In genomic region chr12:107091989-107092641, GRCh38 we compare ENCODE assay signal across 8 cellular contexts. TPM values are rescaled to one million over a fixed set of nuclear protein-coding genes. Genes with fewer than 3 reads are reported as not detected.
A peak's percentile ranks its signal among the peaks of the same experiment; 100 is the strongest.
DNase-seq lines count a peak whose midpoint lies in the region; FAIRE-seq and TF ChIP-seq lines count a peak whose summit lies in the region.

No MANE protein-coding gene starts in this region.

- H3K27ac ChIP-seq in H1 (ENCODE audit: low read depth, low read length) (no peak overlapping the region), thyroid gland (peak overlapping the region; percentile 87 to 99 (median 98))

- no peak overlapping the region for H4K91ac ChIP-seq in H1 (replicated peaks; ENCODE audit: insufficient read length, low read length)

- H4K8ac ChIP-seq in H1 (ENCODE audit: extremely low read depth, insufficient read depth, low read length) = no peak overlapping the region

- no peak overlapping the region for H3K18ac ChIP-seq in H1 (ENCODE audit: extremely low read depth, low read length)

- POLR2A ChIA-PET in AG04449 (lab: Yijun Ruan, JAX) (interaction anchor here (4.2 kb wide), 1 partner anchor 136 kb away, joined by 25 read pairs; the partner anchor contains the start of gene TMEM263), H1 (lab: Charles Lee; ENCODE audit: partially characterized antibody) (no interaction called here)

- H3K36me3 ChIP-seq in H1 (ENCODE audit: control insufficient read depth in 2 of 4, insufficient read depth in 4 of 4, low read length in 3 of 4) (peaks cover 0 to 4% (median 0%) of the 10 kb centered on the region in 4 experiments; a peak in 3 of 8 replicates), thyroid gland (no peaks in the 10 kb centered on the region)

- H2BK120ac ChIP-seq in H1 (replicated peaks; ENCODE audit: low read depth, low read length) = no peak overlapping the region

- no peak overlapping the region for H3K14ac ChIP-seq in H1 (ENCODE audit: insufficient read length)

- H3K27me3 ChIP-seq in H1 (replicated peaks in 1 of 4; ENCODE audit: control insufficient read depth in 3 of 4, extremely low read depth in 1 of 4, insufficient read depth in 3 of 4, low read length in 3 of 4) = no peaks in the 10 kb centered on the region
- no peaks in the 10 kb centered on the region for H3K27me3 ChIP-seq in thyroid gland

- H2AFZ ChIP-seq in H1 (ENCODE audit: low read length) = peak overlapping the region; percentile 67; the same call in 1 of the 2 replicates

- H2BK5ac ChIP-seq in H1 (ENCODE audit: low read depth, low read length) = no peak overlapping the region

- peaks cover 2% of the 10 kb centered on the region; the same call in 1 of the 2 replicates for H3K79me1 ChIP-seq in H1 (ENCODE audit: low read depth, low read length)

- H3K4ac ChIP-seq in H1 (replicated peaks; ENCODE audit: insufficient read length, low read depth, low read length) = no peak overlapping the region

- peaks cover 4 to 46% of the 10 kb centered on the region in 2 experiments; a peak in 2 of 4 replicates for H3K79me2 ChIP-seq in H1 (ENCODE audit: control insufficient read depth in 1 of 2, insufficient read depth in 2 of 2, low read length in 2 of 2)

- H2BK20ac ChIP-seq in H1 (ENCODE audit: low read length) = no peak overlapping the region

- no peak overlapping the region for H2AK5ac ChIP-seq in H1 (ENCODE audit: low read depth, low read length)

- no peak overlapping the region for H2BK12ac ChIP-seq in H1 (ENCODE audit: low read depth, low read length)

- TF ChIP-seq RAD21 in H1 (IDR thresholded peaks at IDR 0.05 in 1 of 2, conservative IDR thresholded peaks at IDR 0.05 in 1 of 2; ENCODE audit: low read depth in 2 of 2, low read length in 2 of 2) = peak; percentile 45 to 61

- TF ChIP-seq CTCF in AG04449 (IDR thresholded peaks at IDR 0.05; ENCODE audit: insufficient read depth, low read length, missing control alignments) (peak; percentile 53), H1 (IDR thresholded peaks at IDR 0.05; ENCODE audit: control extremely low read depth in 1 of 3, insufficient read depth in 1 of 3, low read depth in 1 of 3, low read length in 3 of 3) (peak in 2 of 3 experiments; percentile 83 to 96; a peak in 3 of 4 replicates), thyroid gland (IDR thresholded peaks at IDR 0.05) (peak in 5 of 6 experiments; percentile 73 to 95 (median 81))

- no peaks in the 10 kb centered on the region for H4K20me1 ChIP-seq in H1 (replicated peaks in 1 of 2; ENCODE audit: control insufficient read depth in 1 of 2, insufficient read depth in 2 of 2, low read length in 2 of 2)

- H3K56ac ChIP-seq in H1 (replicated peaks; ENCODE audit: insufficient read length, low read depth, low read length) = no peak overlapping the region

- no peak overlapping the region for H3K23ac ChIP-seq in H1 (ENCODE audit: insufficient read length)

- CTCF ChIA-PET in AG04449 (lab: Yijun Ruan, JAX) (interaction anchor here (0.7 to 7.7 kb wide), 20 partner anchors 9 to 517 kb away, joined by 3 to 88 read pairs (median 6); partner anchors contain the start of gene MTERF2), H1 (lab: Charles Lee; ENCODE audit: partially characterized antibody) (interaction anchor here (0.8 to 8.3 kb wide), 13 partner anchors 9 to 535 kb away, joined by 3 to 67 read pairs (median 3); no protein-coding TSS in a partner anchor)

- peak; percentile 84 for DNase-seq in AG04449 (ENCODE audit: low read depth, low spot score)
- peak; percentile 50 for DNase-seq in NCI-H146 (lab: John Stamatoyannopoulos, UW)
- peak; percentile 48 for DNase-seq in SKM-1 (lab: John Stamatoyannopoulos, UW; ENCODE audit: unreplicated experiment)
- DNase-seq in H1 (ENCODE audit: low read depth in 1 of 2, low spot score in 2 of 2) = no peak
- peak; percentile 71 to 98 for DNase-seq in lung microvascular endothelial cell (ENCODE audit: low read depth in 2 of 2)
- peak; percentile 14 to 31 for DNase-seq in thyroid gland
- no peak for DNase-seq in posterior vena cava (ENCODE audit: low spot score)

- peaks cover 8% of the 10 kb centered on the region for H3K23me2 ChIP-seq in H1 (ENCODE audit: low read depth, low read length)

- no peak overlapping the region for H2BK15ac ChIP-seq in H1 (ENCODE audit: low read length)

- intact Hi-C loops in thyroid gland (cut with DNase I) = no loop called here
- intact Hi-C loops in posterior vena cava (cut with DNase I) = loop anchor here in 1 of 2 donors (10.0 kb wide), 1 partner anchor 137 kb away; the partner anchor contains the start of gene TMEM263

- H3K4me1 ChIP-seq in H1 (replicated peaks in 1 of 4; ENCODE audit: control insufficient read depth in 3 of 4, insufficient read depth in 4 of 4, low read length in 3 of 4) (peaks cover 0 to 3% (median 0%) of the 10 kb centered on the region in 4 experiments; a peak in 4 of 7 replicates), thyroid gland (peaks cover 6 to 15% of the 10 kb centered on the region in 2 donors)

- peak overlapping the region; percentile 75 to 92 for H3K4me2 ChIP-seq in H1 (ENCODE audit: insufficient read depth in 1 of 2, low read depth in 2 of 2, low read length in 2 of 2)

- no peak for TF ChIP-seq EP300 in H1 (IDR thresholded peaks at IDR 0.05; ENCODE audit: borderline replicate concordance in 1 of 2, low read depth in 2 of 2, low read length in 2 of 2)

- WGBS in H1 (ENCODE audit: extremely low coverage in 1 of 2, insufficient coverage in 1 of 2, insufficient read length in 1 of 2, insufficient replicate concordance in 2 of 2, low coverage in 1 of 2, low lambda C conversion rate in 2 of 2, missing lambda C conversion rate in 1 of 2), 2 experiments = 3% methylated on average over 6 of the region's 6 CpGs; no CpG with 5 or more reads in 1 of the 2 experiments
- WGBS in thyroid gland, 2 donors = 1 to 2% methylated on average over 6 of the region's 6 CpGs

- H4K5ac ChIP-seq in H1 (ENCODE audit: insufficient read length, low read depth, low read length) = no peak overlapping the region

- TF ChIP-seq POLR2A in H1 (IDR thresholded peaks at IDR 0.05; ENCODE audit: control extremely low read depth in 1 of 2, low read depth in 2 of 2, low read length in 2 of 2) (no peak), thyroid gland (IDR thresholded peaks at IDR 0.05) (peak in 1 of 2 donors; percentile 58)

- peak overlapping the region in 3 of 4 experiments; percentile 74 to 98 (median 98); a peak in 6 of 7 replicates for H3K9ac ChIP-seq in H1 (replicated peaks in 1 of 4; ENCODE audit: extremely low read depth in 1 of 4, low read depth in 3 of 4, low read length in 3 of 4)

- FAIRE-seq in H1 (lab: Jason Lieb, UNC) = peak; percentile 90

- H3K9me3 ChIP-seq in H1 (ENCODE audit: insufficient read depth in 2 of 2, low read depth in 1 of 2, low read length in 1 of 2) = peaks cover 5 to 7% of the 10 kb centered on the region in 2 experiments; a peak in 3 of 4 replicates
- no peaks in the 10 kb centered on the region for H3K9me3 ChIP-seq in thyroid gland

- peak overlapping the region; percentile 97 for H3K4me3 ChIP-seq in AG04449 (ENCODE audit: low read depth, low read length)
- peak overlapping the region; percentile 76 for H3K4me3 ChIP-seq in GM08714 (ENCODE audit: low read length)
- peak overlapping the region; percentile 89 to 98 (median 96) for H3K4me3 ChIP-seq in H1 (ENCODE audit: extremely low read depth in 1 of 4, insufficient read depth in 2 of 4, low read depth in 3 of 4, low read length in 4 of 4)
- peak overlapping the region; percentile 18 to 97 (median 96) for H3K4me3 ChIP-seq in thyroid gland (replicated peaks in 1 of 3)

TF ChIP-seq in H1, 55 proteins besides CTCF, POLR2A, EP300 and RAD21:
- peak; percentile 26 for TF ChIP-seq SAP30 (IDR thresholded peaks at IDR 0.05; ENCODE audit: insufficient read depth, insufficient replicate concordance, low read length)
- no peak for TF ChIP-seq CBX5 (IDR thresholded peaks at IDR 0.05; ENCODE audit: low read depth, low read length)
- no peak for TF ChIP-seq KDM5A (IDR thresholded peaks at IDR 0.05; ENCODE audit: low read length)
- TF ChIP-seq SIN3A (conservative IDR thresholded peaks at IDR 0.05 in 1 of 2, IDR thresholded peaks at IDR 0.05 in 1 of 2; ENCODE audit: low read depth in 1 of 2, low read length in 2 of 2) = peak in 1 of 2 experiments; percentile 47; a peak in 1 of 4 replicates
- TF ChIP-seq SP1 (IDR thresholded peaks at IDR 0.05; ENCODE audit: low read depth, low read length) = peak; percentile 30; the same call in 1 of the 2 replicates

RNA-seq across cellular contexts. Expression of gene CRY1, which starts 1.2 kb away (rescaled TPM):
- total RNA-seq in H1 (2021; fragmentation: NEBNext Ultra II Directional; extraction: Animal tissue kit (Norgen Biotek cat#: 25700)) = 25.1 TPM in 2 replicates
- polyA plus RNA-seq in H1 (2011; rRNA removed) = 13.6 and 20.4 TPM in 2 replicates
- polyA plus RNA-seq in H1 (2011; cell fraction: cytosol; rRNA removed) = 9.9 TPM
- 13.8 TPM for polyA plus RNA-seq in H1 (2011; cell fraction: nucleus; rRNA removed)
- 10.0 to 10.6 TPM (median 10.3 TPM) in 4 replicates for polyA plus RNA-seq in H1 (2012, experiment 1 of 2)
- polyA plus RNA-seq in H1 (2012, experiment 2 of 2) = 2.0 TPM
- 15.1 TPM for polyA plus RNA-seq in H1 (2013, experiment 1 of 2)
- 14.4 TPM for polyA plus RNA-seq in H1 (2013, experiment 2 of 2)
- polyA minus RNA-seq in H1 (2011; rRNA and poly(A)+ RNA removed) = 8.5 and 9.7 TPM in 2 replicates
- polyA minus RNA-seq in H1 (2011; cell fraction: cytosol; rRNA and poly(A)+ RNA removed) = 12.1 TPM
- polyA minus RNA-seq in H1 (2011; cell fraction: nucleus; rRNA and poly(A)+ RNA removed) = 21.3 TPM
- total RNA-seq in lung microvascular endothelial cell (10.0 and 15.7 TPM in 2 replicates), thyroid gland (10 to 100 TPM; 53.3 to 68.8 (median 61.7) TPM), posterior vena cava (10 to 100 TPM; 17.4 to 31.0 TPM)

Comparison
In these comparisons a context has a peak if more than half of its experiments do, and no peak if none do; other contexts are left out.
1. DNase-seq: peak in AG04449 (single experiment), NCI-H146 (single experiment), SKM-1 (single experiment), lung microvascular endothelial cell (2 of 2) and thyroid gland (2 of 2); none in H1 (0 of 2) and posterior vena cava (single experiment).
2. Peak in every context shown above with its lines, with median percentiles within 50 percentile points of each other: H3K4me3 ChIP-seq and CTCF ChIP-seq.